13 cellular contexts compared by ENCODE assay signal in genomic region chr21:25369524-25370300, GRCh38.
DNase-seq lines count a peak whose midpoint lies in the region; ATAC-seq and TF ChIP-seq lines count a peak whose summit lies in the region.
"Had no signal": no experiment of that assay in that cellular context is flagged by ENCODE, and none has a peak within 500 bp of the region (broad histone marks: within the 10 kb centered on the region; RNA-seq: fewer than 3 reads in every experiment).

No MANE protein-coding gene starts in this region.

- peak; percentile 51 for ATAC-seq in foreskin keratinocyte
- no peak for ATAC-seq in left ventricle myocardium superior
- no peak for ATAC-seq in left colon
- ATAC-seq: right lobe of liver; stimulated activated memory B cell treated with anti-CD40 and anti-IgM and Interleukin-4, amounts not matched to agents 10 μg/mL and 1 μg/mL and 100 μg/mL, for 72 hours had no signal

- peaks cover 10% of the 10 kb centered on the region for H3K4me1 ChIP-seq in foreskin keratinocyte
- H3K4me1 ChIP-seq: left lung, right lobe of liver, transverse colon had no signal

- peak; percentile 88 for DNase-seq in A172 (ENCODE audit: low spot score)
- peak; percentile 82 for DNase-seq in HS-5 (ENCODE audit: low read depth)
- peak; percentile 43 for DNase-seq in amniotic epithelial cell (ENCODE audit: low read depth)
- peak; percentile 31 to 79 for DNase-seq in foreskin keratinocyte
- DNase-seq in hypothalamus (lab: John Stamatoyannopoulos, UW), result no peak
- no peak for DNase-seq in middle frontal gyrus (ENCODE audit: extremely low spot score, low spot score)
- DNase-seq in left ventricle myocardium superior, result no peak
- no peak for DNase-seq in left colon
- DNase-seq: left lung, NCI-H1092 treated with DMSO at 0.1 percent for 48 hours, right lobe of liver, transverse colon had no signal

- TF ChIP-seq CTCF in foreskin keratinocyte (conservative IDR thresholded peaks at IDR 0.05), result no peak

- no peaks in the 10 kb centered on the region for H3K27me3 ChIP-seq in foreskin keratinocyte
- H3K27me3 ChIP-seq: left lung, right lobe of liver, transverse colon had no signal

- intact Hi-C loops in left ventricle myocardium superior (cut with micrococcal nuclease) (no loop called here), left colon (cut with DNase I, micrococcal nuclease) (no loop called here)

- peak overlapping the region; percentile 21 for H3K27ac ChIP-seq in foreskin keratinocyte
- H3K27ac ChIP-seq: left lung, right lobe of liver, transverse colon had no signal

Comparison
In these comparisons a context has a peak if more than half of its experiments do, and no peak if none do; other contexts are left out.
1. DNase-seq: peak in A172 (single experiment), HS-5 (single experiment), amniotic epithelial cell (single experiment) and foreskin keratinocyte (2 of 2); none in hypothalamus (0 of 51), middle frontal gyrus (single experiment), left ventricle myocardium superior (single experiment) and left colon (0 of 2).